ENCODE assay signal across 8 cellular contexts in the genomic region with DNA sequence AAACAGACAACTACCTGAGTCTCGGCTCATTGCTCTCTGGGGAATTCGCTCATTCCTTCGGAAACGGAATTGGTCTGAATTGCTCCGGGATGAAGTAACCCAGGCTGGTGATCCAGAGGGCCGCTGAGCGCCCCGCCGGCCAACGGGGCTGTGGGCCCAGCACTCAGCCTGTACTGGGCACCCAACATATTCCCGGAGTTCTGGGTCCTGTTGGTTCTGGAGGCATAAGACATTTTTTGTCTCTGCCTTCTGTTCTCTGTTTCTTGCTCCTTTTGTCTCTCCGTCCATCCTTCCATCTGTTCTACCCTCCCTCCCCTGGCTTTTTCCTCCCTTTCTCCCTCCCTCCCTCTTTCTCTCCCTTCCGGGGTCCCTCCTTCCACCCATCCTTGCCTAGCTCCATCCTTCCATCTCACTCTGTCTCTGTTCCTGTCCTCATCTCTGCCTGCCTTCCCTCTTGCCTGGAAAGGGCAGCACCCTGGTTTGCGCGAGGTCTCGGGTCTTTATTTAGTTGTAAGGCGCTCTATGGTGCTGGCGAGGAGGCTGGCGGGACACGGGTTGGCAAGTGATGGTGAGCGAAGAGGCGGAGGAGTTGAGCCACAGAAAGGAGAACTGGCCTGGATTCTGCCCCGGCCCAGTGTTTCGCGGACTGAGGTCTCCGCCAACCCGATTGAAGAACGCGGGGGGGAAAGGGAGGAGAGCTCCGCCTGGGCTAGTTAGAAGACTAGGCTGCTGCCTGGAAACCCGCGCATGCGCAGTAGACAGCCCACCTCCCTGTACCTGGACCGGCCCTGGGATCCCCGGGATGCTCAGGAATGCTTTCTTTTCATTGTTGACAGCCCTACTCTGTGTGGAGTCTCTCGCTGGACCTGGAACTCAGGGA.
DNase-seq lines count a peak whose midpoint lies in the region; ATAC-seq lines count a peak whose summit lies in the region.

No MANE protein-coding gene starts in this region.

- peak; percentile 53 for DNase-seq in T-helper 9 cell
- DNase-seq in cerebellar cortex (ENCODE audit: low spot score): peak; percentile 96
- peak; percentile 91 for DNase-seq in kidney tubule cell (ENCODE audit: low spot score)
- peak; percentile 73 to 82 for DNase-seq in stimulated activated CD4-positive, alpha-beta T cell treated with anti-CD3 and anti-CD28 coated beads, Interleukin-2, amount 100 ng/mL, for 24 hours
- DNase-seq in amniotic stem cell (lab: John Stamatoyannopoulos, UW): no peak
- DNase-seq in GDM1 (lab: John Stamatoyannopoulos, UW): no peak

- peak; percentile 54 for ATAC-seq in GM18519 (IDR thresholded peaks at IDR 0.05; ENCODE audit: low FRiP score, unreplicated experiment)
- ATAC-seq in HG02981 (IDR thresholded peaks at IDR 0.05; ENCODE audit: unreplicated experiment): peak; percentile 63

Comparison
In these comparisons a context has a peak if more than half of its experiments do, and no peak if none do; other contexts are left out.
1. DNase-seq: peak in T-helper 9 cell (single experiment), cerebellar cortex (single experiment), kidney tubule cell (single experiment) and stimulated activated CD4-positive, alpha-beta T cell treated with anti-CD3 and anti-CD28 coated beads, Interleukin-2, amount 100 ng/mL, for 24 hours (2 of 2); none in amniotic stem cell (single experiment) and GDM1 (single experiment).